20 cellular contexts compared by ENCODE assay signal in the genomic region with DNA sequence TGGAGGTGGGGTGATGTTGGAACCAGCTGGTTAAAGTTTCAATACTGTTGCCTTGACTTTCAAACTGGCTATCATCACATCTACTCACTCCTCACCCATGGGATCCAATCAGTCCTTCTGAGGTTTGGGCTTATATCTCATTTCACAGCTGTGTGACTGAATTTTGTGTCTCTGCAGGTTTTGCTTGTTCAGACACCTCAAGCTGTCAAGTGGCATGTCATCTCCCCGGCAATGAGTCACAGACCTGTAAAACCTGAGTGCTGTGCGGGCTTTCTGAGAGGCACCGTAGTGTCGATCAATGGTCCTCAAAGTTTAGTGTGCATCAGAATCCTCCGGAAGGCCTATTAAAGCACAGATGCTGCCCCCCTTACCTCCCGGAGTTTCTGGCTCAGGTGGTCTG.
DNase-seq lines count a peak whose midpoint lies in the region; ATAC-seq, FAIRE-seq and TF ChIP-seq lines count a peak whose summit lies in the region.
"Had no signal": no experiment of that assay in that cellular context is flagged by ENCODE, and none has a peak within 500 bp of the region (broad histone marks: within the 10 kb centered on the region; RNA-seq: fewer than 3 reads in every experiment).

No MANE protein-coding gene starts in this region.

- peak; percentile 86 for ATAC-seq in esophagus mucosa
- ATAC-seq: A549, HCT116 had no signal

- no peak for TF ChIP-seq CTCF in RWPE1 (conservative IDR thresholded peaks at IDR 0.05; ENCODE audit: low read depth)

- FAIRE-seq in GM12891 (lab: Jason Lieb, UNC) = no peak
- FAIRE-seq: A549, D721Med, HTR-8/SVneo had no signal

- CTCF ChIA-PET in RWPE1 (lab: Yijun Ruan, JAX) = no interaction called here

- POLR2A ChIA-PET in RWPE1 (lab: Yijun Ruan, JAX; ENCODE audit: low non-redundant PET) = no interaction called here

- TF ChIP-seq POLR2A in GM12891 (IDR thresholded peaks at IDR 0.05; ENCODE audit: low read depth, low read length) = no peak

- peak; percentile 80 for DNase-seq in DMS53 (lab: John Stamatoyannopoulos, UW)
- peak; percentile 15 for DNase-seq in RWPE1 (ENCODE audit: low spot score)
- peak; percentile 24 for DNase-seq in putamen (ENCODE audit: low spot score)
- no peak for DNase-seq in RPMI8226
- DNase-seq in NCI-H2029 (lab: John Stamatoyannopoulos, UW) = no peak
- no peak for DNase-seq in GM12891 (ENCODE audit: insufficient read length, low spot score)
- DNase-seq: AML-193; Caco-2; CD4-positive, alpha-beta T cell; DMS79 treated with DMSO at 0.1 percent for 48 hours; GF-D8; GM23248; HFFc6 had no signal

- H3K27ac ChIP-seq in RWPE1 = no peak overlapping the region
- H3K27ac ChIP-seq: 22Rv1, A549, C4-2B, GM23248 had no signal

TF ChIP-seq in GM12891, 5 proteins besides CTCF, POLR2A, EP300 and RAD21:
- no peak for TF ChIP-seq PAX5 (IDR thresholded peaks at IDR 0.05; ENCODE audit: insufficient read depth, low read length, severe bottlenecking)
- no peak for TF ChIP-seq TAF1 (IDR thresholded peaks at IDR 0.05; ENCODE audit: low read depth, low read length)
- no peak for TF ChIP-seq POU2F2 (IDR thresholded peaks at IDR 0.05; ENCODE audit: low read depth, low read length)
- no peak for TF ChIP-seq POLR2AphosphoS5 (IDR thresholded peaks at IDR 0.05; ENCODE audit: low read depth, low read length)
- no peak for TF ChIP-seq SPI1 (IDR thresholded peaks at IDR 0.05; ENCODE audit: low read depth, low read length)

Comparison
In these comparisons a context has a peak if more than half of its experiments do, and no peak if none do; other contexts are left out.
1. DNase-seq: peak in DMS53 (single experiment), RWPE1 (single experiment) and putamen (single experiment); none in RPMI8226 (single experiment), NCI-H2029 (single experiment) and GM12891 (single experiment).